ENCODE assay signal across 8 cellular contexts in the genomic region with DNA sequence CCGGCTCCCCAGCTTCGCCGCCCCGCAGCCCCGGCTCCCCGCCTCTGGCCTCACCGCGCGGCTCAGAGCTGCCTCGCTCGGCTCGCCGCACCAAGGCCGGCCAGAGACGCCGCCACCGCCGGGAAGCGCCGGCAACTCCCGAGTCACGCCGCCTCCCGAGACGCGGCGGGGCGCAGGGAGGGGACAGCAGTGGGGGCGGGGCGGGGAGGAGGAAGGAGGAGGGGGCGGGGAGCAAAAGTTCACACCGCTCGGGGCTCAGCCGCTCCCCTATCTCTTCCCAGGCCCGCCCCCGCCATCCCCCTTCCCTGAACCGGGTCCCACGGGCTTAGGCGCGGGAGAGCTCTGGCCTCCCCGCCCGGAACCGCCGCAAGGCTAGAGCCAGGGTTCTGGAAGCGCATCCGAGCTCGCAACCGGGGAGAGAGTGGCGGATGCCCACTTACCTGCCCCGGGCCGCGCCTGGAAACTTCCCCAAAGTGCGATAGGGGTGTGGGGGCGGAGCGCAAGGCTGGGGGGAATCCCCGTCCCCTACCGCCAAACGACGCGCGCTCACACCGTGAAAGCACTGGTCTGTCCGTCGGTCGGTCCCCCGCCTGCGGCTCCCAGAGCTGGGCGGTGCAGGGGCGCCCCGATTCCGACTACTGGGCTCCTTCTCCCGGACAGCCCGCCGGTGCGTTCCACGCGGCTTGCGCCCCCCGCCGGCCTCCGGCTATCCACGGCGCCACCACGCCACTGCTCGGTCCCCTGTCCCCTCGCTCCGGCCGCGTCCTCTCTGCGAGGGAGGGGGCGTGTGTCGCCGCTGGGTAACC. TPM values are rescaled to one million over a fixed set of nuclear protein-coding genes. Genes with fewer than 3 reads are reported as not detected.
DNase-seq lines count a peak whose midpoint lies in the region; ATAC-seq and TF ChIP-seq lines count a peak whose summit lies in the region.

No MANE protein-coding gene starts in this region.

- intact Hi-C loops in Right ventricle myocardium superior (cut with DNase I), result no loop called here

- H3K4me3 Mint-ChIP-seq in osteocyte (ENCODE audit: unreplicated experiment), result peak overlapping the region; percentile 91

- peak; percentile 47 for ATAC-seq in HG03108 (IDR thresholded peaks at IDR 0.05; ENCODE audit: unreplicated experiment)
- peak; percentile 67 for ATAC-seq in Right ventricle myocardium superior (ENCODE audit: poor library complexity)

- TF ChIP-seq CTCF in osteocyte (IDR thresholded peaks at IDR 0.05), result peak; percentile 24

- H3K27me3 Mint-ChIP-seq in osteocyte (ENCODE audit: unreplicated experiment), result peaks cover 7% of the 10 kb centered on the region

- H3K9me3 Mint-ChIP-seq in osteocyte (ENCODE audit: unreplicated experiment), result no peaks in the 10 kb centered on the region

- H3K36me3 Mint-ChIP-seq in osteocyte (ENCODE audit: unreplicated experiment), result peaks cover 3% of the 10 kb centered on the region

- H3K4me1 Mint-ChIP-seq in osteocyte (ENCODE audit: unreplicated experiment), result peaks cover 57% of the 10 kb centered on the region

- DNase-seq in NCI-H1436 (lab: John Stamatoyannopoulos, UW) (peak; percentile 68), NCI-H1436 treated with DMSO at 0.1 percent for 48 hours (lab: John Stamatoyannopoulos, UW) (no peak), Right ventricle myocardium superior (peak; percentile 77), osteocyte (ENCODE audit: extremely low spot score, unreplicated experiment) (no peak), GDM1 (lab: John Stamatoyannopoulos, UW) (no peak), T1000 (lab: John Stamatoyannopoulos, UW) (no peak)
- peak; percentile 13 for DNase-seq in activated T-helper 9 cell treated with anti-CD3 and anti-CD28 coated beads, Interleukin-2, amount 50 U/mL, for 16 hours (ENCODE audit: low read depth)

- no peak overlapping the region for H3K27ac Mint-ChIP-seq in osteocyte (ENCODE audit: unreplicated experiment)

RNA-seq across cellular contexts. Expression of a gene that starts 0.9 kb away (rescaled TPM):
- total RNA-seq in Right ventricle myocardium superior (3.0 TPM), osteocyte (66.3 and 73.6 TPM in 2 replicates)

Comparison
In these comparisons a context has a peak if more than half of its experiments do, and no peak if none do; other contexts are left out.
1. DNase-seq: peak in NCI-H1436 (single experiment), activated T-helper 9 cell treated with anti-CD3 and anti-CD28 coated beads, Interleukin-2, amount 50 U/mL, for 16 hours (single experiment) and Right ventricle myocardium superior (single experiment); none in NCI-H1436 treated with DMSO at 0.1 percent for 48 hours (single experiment), osteocyte (single experiment), GDM1 (single experiment) and T1000 (single experiment).
2. RNA of a gene that starts 0.9 kb away (total RNA-seq): 66.3 to 73.6 TPM in osteocyte; 3.0 TPM in Right ventricle myocardium superior (single experiment); every median in the first group is over 10 times any median in the second.